ENCODE assay signal across 12 cellular contexts in genomic region chr3:16103472-16103871, GRCh38.
DNase-seq lines count a peak whose midpoint lies in the region; ATAC-seq and TF ChIP-seq lines count a peak whose summit lies in the region.
"Had no signal": no experiment of that assay in that cellular context is flagged by ENCODE, and none has a peak within 500 bp of the region (broad histone marks: within the 10 kb centered on the region; RNA-seq: fewer than 3 reads in every experiment).

No MANE protein-coding gene starts in this region.

- H3K79me1 ChIP-seq in IMR-90 (ENCODE audit: low read depth in 1 of 2, low read length in 2 of 2) = no peaks in the 10 kb centered on the region; a peak in 1 of 4 replicates

- H3K36me3 Mint-ChIP-seq in naive thymus-derived CD4-positive, alpha-beta T cell = no peaks in the 10 kb centered on the region
- H3K36me3 Mint-ChIP-seq: activated naive CD4-positive, alpha-beta T cell treated with anti-CD3 and anti-CD28 coated beads, Interleukin-2, amount 10 ng/mL, durations not matched to agents 7 days and 5 days had no signal

- H2BK5ac ChIP-seq in IMR-90 (ENCODE audit: low read depth, low read length, poor library complexity, severe bottlenecking) = peak overlapping the region; percentile 97

- H3K27me3 Mint-ChIP-seq in naive thymus-derived CD4-positive, alpha-beta T cell = peaks cover 2 to 28% (median 11%) of the 10 kb centered on the region in 5 donors

- POLR2A ChIA-PET in IMR-90 (lab: Charles Lee; ENCODE audit: unreplicated experiment) = interaction anchor here (0.9 to 1.8 kb wide), 3 partner anchors 14 to 151 kb away, joined by 3 to 7 read pairs (median 5); no protein-coding TSS in a partner anchor
- POLR2A ChIA-PET in naive thymus-derived CD4-positive, alpha-beta T cell (lab: Charles Lee) = no interaction called here

- peaks cover 14% of the 10 kb centered on the region for H3K4me1 ChIP-seq in IMR-90 (ENCODE audit: control insufficient read depth, insufficient read depth, low read length)
- no peaks in the 10 kb centered on the region for H3K4me1 ChIP-seq in lower lobe of right lung
- H3K4me1 ChIP-seq in upper lobe of right lung = peaks cover 13% of the 10 kb centered on the region
- no peaks in the 10 kb centered on the region for H3K4me1 ChIP-seq in naive thymus-derived CD4-positive, alpha-beta T cell (ENCODE audit: control insufficient read depth in 2 of 2, insufficient read depth in 2 of 2, low read length in 2 of 2)

- CTCF ChIA-PET in IMR-90 (lab: Yijun Ruan, JAX) = interaction anchor here (1.8 kb wide), 1 partner anchor 75 kb away, joined by 6 read pairs; no protein-coding TSS in a partner anchor
- CTCF ChIA-PET in naive thymus-derived CD4-positive, alpha-beta T cell (lab: Charles Lee) = no interaction called here

- peak overlapping the region; percentile 94 for H3K18ac ChIP-seq in IMR-90 (ENCODE audit: low read depth, low read length)

- peak overlapping the region; percentile 96 for H3K27ac ChIP-seq in IMR-90 (ENCODE audit: insufficient read depth, low read length)
- H3K27ac ChIP-seq in coronary artery = peak overlapping the region; percentile 7 to 73
- peak overlapping the region; percentile 19 for H3K27ac ChIP-seq in lower lobe of right lung
- H3K27ac ChIP-seq in upper lobe of right lung = peak overlapping the region; percentile 61
- no peak overlapping the region for H3K27ac ChIP-seq in naive thymus-derived CD4-positive, alpha-beta T cell (ENCODE audit: low read depth, low read length)

- H4K8ac ChIP-seq in IMR-90 (ENCODE audit: low read depth in 2 of 2, low read length in 2 of 2) = peak overlapping the region; percentile 98 to 99

- H3K9ac ChIP-seq in IMR-90 (ENCODE audit: low read depth, low read length) = peak overlapping the region; percentile 70

- in situ Hi-C loops in IMR-90 (cut with MboI; ENCODE audit: low sequenced_read_pairs) = no loop called here

- peak overlapping the region; percentile 45 for H2AFZ ChIP-seq in IMR-90 (replicated peaks; ENCODE audit: low read length, poor library complexity)

- no peak overlapping the region for H3K27ac Mint-ChIP-seq in naive thymus-derived CD4-positive, alpha-beta T cell
- H3K27ac Mint-ChIP-seq: activated naive CD4-positive, alpha-beta T cell treated with anti-CD3 and anti-CD28 coated beads, Interleukin-2, amount 10 ng/mL, durations not matched to agents 7 days and 5 days had no signal

- H4K20me1 ChIP-seq in IMR-90 (ENCODE audit: insufficient read depth, low read length) = no peaks in the 10 kb centered on the region

- dilution Hi-C loops in IMR-90 (cut with HindIII; ENCODE audit: low sequenced_read_pairs, unreplicated experiment) = no loop called here

- H3K23ac ChIP-seq in IMR-90 (ENCODE audit: low read depth, low read length) = peak overlapping the region; percentile 72

- no peak for TF ChIP-seq RAD21 in IMR-90 (IDR thresholded peaks at IDR 0.05; ENCODE audit: low read length)

- peaks cover 0 to 8% (median 4%) of the 10 kb centered on the region in 11 donors for H3K9me3 Mint-ChIP-seq in naive thymus-derived CD4-positive, alpha-beta T cell
- H3K9me3 Mint-ChIP-seq: activated naive CD4-positive, alpha-beta T cell treated with anti-CD3 and anti-CD28 coated beads, Interleukin-2, amount 10 ng/mL, durations not matched to agents 7 days and 5 days had no signal

- no TSS peak for BruUV-seq in IMR-90 (replicated peaks; lab: Mats Ljungman, UMichigan)

- ATAC-seq in IMR-90 (ENCODE audit: low read depth) (peak; percentile 81), lower lobe of right lung (peak in 1 of 2 donors; percentile 47), upper lobe of right lung (no peak), GM19351 (IDR thresholded peaks at IDR 0.05; ENCODE audit: unreplicated experiment) (no peak)
- ATAC-seq in naive thymus-derived CD4-positive, alpha-beta T cell = no peak

- peak overlapping the region; percentile 95 for H2BK20ac ChIP-seq in IMR-90 (ENCODE audit: low read depth, low read length)

- H3K56ac ChIP-seq in IMR-90 (ENCODE audit: extremely low read depth, insufficient read depth, low read length) = peak overlapping the region; percentile 99

- no CpG with 5 or more reads among the region's 3 CpGs for WGBS in IMR-90 (ENCODE audit: extremely low coverage in 2 of 2, insufficient read length in 1 of 2), 2 experiments

- intact Hi-C loops in IMR-90 (cut with micrococcal nuclease) = loop anchor here (1.0 to 5.0 kb wide), 8 partner anchors 21 to 143 kb away; partner anchors contain the start of gene GALNT15
- intact Hi-C loops in lower lobe of right lung (cut with DNase I) = no loop called here
- intact Hi-C loops in upper lobe of right lung (cut with DNase I) = no loop called here
- intact Hi-C loops in naive thymus-derived CD4-positive, alpha-beta T cell (cut with micrococcal nuclease) = no loop called here

- H2AK9ac ChIP-seq in IMR-90 (replicated peaks; ENCODE audit: low read depth, low read length, poor library complexity) = peak overlapping the region; percentile 18

- peak overlapping the region; percentile 93 for H2AK5ac ChIP-seq in IMR-90 (ENCODE audit: low read depth, low read length)

- H3K36me3 ChIP-seq in IMR-90 (ENCODE audit: control insufficient read depth, insufficient read depth, low read length) = no peaks in the 10 kb centered on the region
- H3K36me3 ChIP-seq in lower lobe of right lung = no peaks in the 10 kb centered on the region
- H3K36me3 ChIP-seq in upper lobe of right lung = no peaks in the 10 kb centered on the region
- H3K36me3 ChIP-seq in naive thymus-derived CD4-positive, alpha-beta T cell (ENCODE audit: control insufficient read depth in 2 of 3, insufficient read depth in 3 of 3, low read length in 3 of 3) = no peaks in the 10 kb centered on the region

- H2BK120ac ChIP-seq in IMR-90 (ENCODE audit: low read depth, low read length) = peak overlapping the region; percentile 99

- no peak for TF ChIP-seq CTCF in IMR-90 (conservative IDR thresholded peaks at IDR 0.05; ENCODE audit: low read depth, low read length)
- TF ChIP-seq CTCF in coronary artery (IDR thresholded peaks at IDR 0.05) = no peak
- TF ChIP-seq CTCF in lower lobe of right lung (IDR thresholded peaks at IDR 0.05) = no peak
- no peak for TF ChIP-seq CTCF in upper lobe of right lung (IDR thresholded peaks at IDR 0.05)

- H3K4me3 ChIP-seq in IMR-90 (ENCODE audit: insufficient read depth, low read depth, low read length) (no peak overlapping the region), coronary artery (no peak overlapping the region), lower lobe of right lung (no peak overlapping the region), upper lobe of right lung (no peak overlapping the region)
- no peak overlapping the region for H3K4me3 ChIP-seq in naive thymus-derived CD4-positive, alpha-beta T cell (ENCODE audit: low read length)

- peaks cover 6% of the 10 kb centered on the region; the same call in 1 of the 2 replicates for H3K9me1 ChIP-seq in IMR-90 (ENCODE audit: insufficient read depth, low read length)

- peak overlapping the region; percentile 93 for H3K4ac ChIP-seq in IMR-90 (ENCODE audit: low read depth, low read length)

- peak overlapping the region; percentile 85 for H3K14ac ChIP-seq in IMR-90 (replicated peaks; ENCODE audit: low read depth, low read length)

- H2BK15ac ChIP-seq in IMR-90 (ENCODE audit: low read depth, low read length) = peak overlapping the region; percentile 99; the same call in 2 of the 3 replicates

- no peaks in the 10 kb centered on the region for H3K4me1 Mint-ChIP-seq in naive thymus-derived CD4-positive, alpha-beta T cell
- H3K4me1 Mint-ChIP-seq: activated naive CD4-positive, alpha-beta T cell treated with anti-CD3 and anti-CD28 coated beads, Interleukin-2, amount 10 ng/mL, durations not matched to agents 7 days and 5 days had no signal

- no peaks in the 10 kb centered on the region for H3K27me3 ChIP-seq in IMR-90 (ENCODE audit: control insufficient read depth, insufficient read depth, low read length)
- H3K27me3 ChIP-seq in lower lobe of right lung (ENCODE audit: low read depth) = no peaks in the 10 kb centered on the region
- H3K27me3 ChIP-seq in upper lobe of right lung = no peaks in the 10 kb centered on the region
- no peaks in the 10 kb centered on the region for H3K27me3 ChIP-seq in naive thymus-derived CD4-positive, alpha-beta T cell (ENCODE audit: control insufficient read depth in 2 of 2, insufficient read depth in 2 of 2, low read length in 2 of 2)

- H3K9me3 ChIP-seq in IMR-90 (ENCODE audit: control insufficient read depth, insufficient read depth, low read length) = no peaks in the 10 kb centered on the region
- H3K9me3 ChIP-seq in lower lobe of right lung = no peaks in the 10 kb centered on the region
- no peaks in the 10 kb centered on the region for H3K9me3 ChIP-seq in upper lobe of right lung
- no peaks in the 10 kb centered on the region for H3K9me3 ChIP-seq in naive thymus-derived CD4-positive, alpha-beta T cell (ENCODE audit: control insufficient read depth in 2 of 3, low read length in 3 of 3)

- DNase-seq in IMR-90 (peak; percentile 94), coronary artery (ENCODE audit: low spot score) (no peak), lower lobe of right lung (no peak), upper lobe of right lung (no peak), NK-92 (lab: John Stamatoyannopoulos, UW; ENCODE audit: unreplicated experiment) (no peak)
- no peak for DNase-seq in naive thymus-derived CD4-positive, alpha-beta T cell
- DNase-seq: activated CD4-positive, alpha-beta T cell treated with anti-CD3 and anti-CD28 coated beads, Interleukin-2, amount 50 U/mL, for 48 hours; activated naive CD4-positive, alpha-beta T cell treated with anti-CD3 and anti-CD28 coated beads, Interleukin-2, amount 10 ng/mL, durations not matched to agents 7 days and 5 days; effector memory CD4-positive, alpha-beta T cell; NCI-H526; stimulated activated CD8-positive, alpha-beta memory T cell treated with anti-CD3 and anti-CD28 coated beads, Interleukin-4, amount 100 ng/mL, for 48 hours had no signal

- H4K91ac ChIP-seq in IMR-90 (ENCODE audit: insufficient read depth, low read depth, low read length) = peak overlapping the region; percentile 99

- H3K4me2 ChIP-seq in IMR-90 (ENCODE audit: low read depth, low read length) = peak overlapping the region; percentile 48

- H4K5ac ChIP-seq in IMR-90 (ENCODE audit: low read depth, low read length) = peak overlapping the region; percentile 90

- peak; percentile 71; the same call in 1 of the 2 replicates for TF ChIP-seq POLR2A in IMR-90 (IDR thresholded peaks at IDR 0.05; ENCODE audit: low read depth, low read length)

- H3K4me3 Mint-ChIP-seq in naive thymus-derived CD4-positive, alpha-beta T cell = no peak overlapping the region
- H3K4me3 Mint-ChIP-seq: activated naive CD4-positive, alpha-beta T cell treated with anti-CD3 and anti-CD28 coated beads, Interleukin-2, amount 10 ng/mL, durations not matched to agents 7 days and 5 days had no signal

TF ChIP-seq in IMR-90, 13 proteins besides CTCF, POLR2A, EP300 and RAD21 (continues in another document):
- TF ChIP-seq CEBPB (IDR thresholded peaks at IDR 0.05; ENCODE audit: low read depth, low read length) (no peak; the same call in 1 of the 2 replicates), SMC3 (IDR thresholded peaks at IDR 0.05; ENCODE audit: low read depth, low read length) (peak; percentile 24), RCOR1 (IDR thresholded peaks at IDR 0.05; ENCODE audit: insufficient replicate concordance, low read length) (no peak)
